33 cellular contexts compared by ENCODE assay signal in the genomic region with DNA sequence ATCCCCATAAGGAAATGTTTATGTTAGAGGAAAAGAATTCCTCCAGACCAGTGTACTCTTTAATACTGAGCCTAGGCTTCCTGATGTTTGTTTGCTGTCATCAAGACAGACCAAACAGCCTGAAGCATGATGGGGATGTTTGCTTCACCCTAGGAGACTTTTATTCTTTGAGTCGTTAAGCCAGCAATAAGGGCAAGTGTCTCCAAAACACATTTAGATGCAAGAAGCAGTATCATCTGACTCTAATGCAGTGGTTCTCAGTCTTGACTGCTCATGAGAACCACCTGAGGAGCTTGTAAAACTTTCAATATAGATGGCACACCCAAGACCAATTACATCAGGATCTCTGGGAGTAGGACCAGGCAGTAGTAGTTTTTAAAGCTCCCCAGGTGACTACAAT. TPM values are rescaled to one million over a fixed set of nuclear protein-coding genes. Genes with fewer than 3 reads are reported as not detected.
"Had no signal": no experiment of that assay in that cellular context is flagged by ENCODE, and none has a peak within 500 bp of the region (broad histone marks: within the 10 kb centered on the region; RNA-seq: fewer than 3 reads in every experiment).

No MANE protein-coding gene starts in this region.

- H3K4me3 ChIP-seq: ascending aorta, breast epithelium, cardiac muscle cell, colonic mucosa, esophagus squamous epithelium, gastroesophageal sphincter had no signal

- DNase-seq: activated CD4-positive, alpha-beta memory T cell treated with anti-CD3 and anti-CD28 coated beads, Interleukin-2, amount 10 ng/mL, durations not matched to agents 7 days and 5 days; activated CD4-positive, alpha-beta T cell treated with anti-CD3 and anti-CD28 coated beads for 36 hours; activated CD4-positive, alpha-beta T cell treated with anti-CD3 and anti-CD28 coated beads, Interleukin-2, amount 10 ng/mL, durations not matched to agents 7 days and 5 days; activated CD4-positive, alpha-beta T cell treated with anti-CD3 and anti-CD28 coated beads, Interleukin-2, amount 50 U/mL, for 4 hours; activated CD4-positive, CD25-positive, alpha-beta regulatory T cell; activated CD4-positive, CD25-positive, alpha-beta regulatory T cell treated with anti-CD3 and anti-CD28 coated beads, Interleukin-2, amount 50 U/mL, for 72 hours; activated CD8-positive, alpha-beta memory T cell treated with anti-CD3 and anti-CD28 coated beads, Interleukin-2, amount 50 U/mL, for 48 hours; activated gamma-delta T cell; activated naive CD4-positive, alpha-beta T cell; activated naive CD4-positive, alpha-beta T cell treated with anti-CD3 and anti-CD28 coated beads, Interleukin-2, amount 10 ng/mL, durations not matched to agents 7 days and 5 days; activated naive CD8-positive, alpha-beta T cell treated with anti-CD3 and anti-CD28 coated beads, Interleukin-2, amount 10 ng/mL, durations not matched to agents 7 days and 5 days; activated T-cell treated with anti-CD3 and anti-CD28 coated beads for 4 hours; activated T-cell treated with anti-CD3 and anti-CD28 coated beads, Interleukin-2, amount 50 U/mL, for 24 hours; activated T-cell treated with anti-CD3 and anti-CD28 coated beads, Interleukin-2, amount 50 U/mL, for 72 hours; central memory CD4-positive, alpha-beta T cell; cerebellar nuclear complex; colonic mucosa; effector CD8-positive, alpha-beta T cell; esophagus squamous epithelium; foreskin melanocyte; T-helper 2 cell had no signal

- H3K9me3 ChIP-seq: ascending aorta, breast epithelium, colonic mucosa, gastroesophageal sphincter had no signal

- H3K4me1 ChIP-seq: ascending aorta, breast epithelium, colonic mucosa, esophagus squamous epithelium, gastroesophageal sphincter had no signal

- H3K27ac ChIP-seq: ascending aorta, breast epithelium, cardiac muscle cell, colonic mucosa, epithelial cell of prostate, esophagus squamous epithelium, gastroesophageal sphincter had no signal

- H3K27me3 ChIP-seq: ascending aorta, breast epithelium, cardiac muscle cell, colonic mucosa, esophagus squamous epithelium, gastroesophageal sphincter had no signal

- H3K36me3 ChIP-seq: ascending aorta, breast epithelium, cardiac muscle cell, colonic mucosa, esophagus squamous epithelium, gastroesophageal sphincter had no signal

RNA-seq across cellular contexts. Expression of a gene that starts 33.2 kb away (rescaled TPM):
- total RNA-seq: activated CD4-positive, alpha-beta memory T cell treated with anti-CD3 and anti-CD28 coated beads, Interleukin-2, amount 10 ng/mL, durations not matched to agents 7 days and 5 days; activated CD4-positive, alpha-beta T cell treated with anti-CD3 and anti-CD28 coated beads for 36 hours; activated CD4-positive, alpha-beta T cell treated with anti-CD3 and anti-CD28 coated beads, Interleukin-2, amount 10 ng/mL, durations not matched to agents 7 days and 5 days; activated naive CD8-positive, alpha-beta T cell treated with anti-CD3 and anti-CD28 coated beads, Interleukin-2, amount 10 ng/mL, durations not matched to agents 7 days and 5 days; activated T-cell treated with anti-CD3 and anti-CD28 coated beads, Interleukin-2, amount 50 U/mL, for 72 hours; ascending aorta; breast epithelium; cardiac muscle cell; colonic mucosa; dermis microvascular lymphatic vessel endothelial cell; endothelial cell of umbilical vein; esophagus squamous epithelium; fibroblast of lung; fibroblast of villous mesenchyme; gastroesophageal sphincter; glomerular endothelial cell; T-helper 1 cell treated with Interleukin-12 subunit alpha and Interleukin-12 subunit beta and Interleukin-4 antibody, amounts not matched to agents 30 ng/mL and 1 ng/mL, for 36 hours had no signal
- polyA plus RNA-seq: cardiac muscle cell, endothelial cell of umbilical vein, esophagus, fibroblast of lung had no signal
